Comparison of ENCODE assay signal across 1 cellular context in genomic region chr15:45669422-45669821, GRCh38.
TF ChIP-seq lines count a peak whose summit lies in the region.

No MANE protein-coding gene starts in this region.

TF ChIP-seq in IMR-90, 13 proteins besides CTCF, POLR2A, EP300 and RAD21:
- TF ChIP-seq RFX5 (IDR thresholded peaks at IDR 0.05; ENCODE audit: low read depth, low read length) (no peak), CHD1 (IDR thresholded peaks at IDR 0.05; ENCODE audit: low read depth, low read length) (no peak), FOS (IDR thresholded peaks at IDR 0.05; ENCODE audit: low read depth, low read length) (no peak), MAZ (IDR thresholded peaks at IDR 0.05; ENCODE audit: borderline replicate concordance, low read depth, low read length) (no peak), MAFK (IDR thresholded peaks at IDR 0.05; ENCODE audit: low read depth, low read length) (no peak), NFE2L2 (IDR thresholded peaks at IDR 0.05; ENCODE audit: low read depth, low read length) (no peak), CEBPB (IDR thresholded peaks at IDR 0.05; ENCODE audit: low read depth, low read length) (no peak)
